Comparison of ENCODE assay signal across 21 cellular contexts in the genomic region with DNA sequence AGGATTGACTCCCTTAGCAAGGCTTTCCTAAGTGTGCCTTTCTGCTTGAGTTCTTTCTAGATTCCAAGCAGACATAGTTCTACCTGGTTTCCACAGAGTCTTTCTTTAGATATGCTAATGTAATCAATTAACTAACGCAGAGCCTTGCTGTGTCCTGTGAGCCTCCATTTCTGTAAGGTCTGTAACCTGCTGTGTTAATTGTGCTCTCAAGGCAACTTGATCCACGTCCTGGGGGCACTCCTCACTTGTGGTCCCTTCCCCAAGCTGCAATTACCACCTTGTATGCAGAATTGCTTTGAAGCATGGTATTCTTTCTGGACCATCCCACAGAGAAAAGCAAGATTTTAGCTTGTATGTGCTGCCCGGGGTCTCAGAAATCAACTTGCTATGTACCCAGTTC. TPM values are rescaled to one million over a fixed set of nuclear protein-coding genes. Genes with fewer than 3 reads are reported as not detected.
"Had no signal": no experiment of that assay in that cellular context is flagged by ENCODE, and none has a peak within 500 bp of the region (broad histone marks: within the 10 kb centered on the region; RNA-seq: fewer than 3 reads in every experiment).

No MANE protein-coding gene starts in this region.

- H3K4me3 Mint-ChIP-seq: activated B cell treated with CpG ODN at 0.5 μM for 24 hours; activated CD4-positive, alpha-beta T cell treated with anti-CD3 and anti-CD28 coated beads, Interleukin-2, amount 10 ng/mL, durations not matched to agents 24 days and 14 days; activated naive CD4-positive, alpha-beta T cell treated with anti-CD3 and anti-CD28 coated beads for 36 hours; activated T-helper 17 cell treated with anti-CD3 and anti-CD28 coated beads, Interleukin-2, amount 50 U/mL, for 72 hours; immature natural killer cell; naive thymus-derived CD8-positive, alpha-beta T cell; stimulated activated naive B cell treated with anti-CD40 and anti-IgM and Interleukin-4, amounts not matched to agents 10 μg/mL and 1 μg/mL and 100 μg/mL, for 72 hours had no signal

- ATAC-seq: activated T-helper 17 cell treated with anti-CD3 and anti-CD28 coated beads, Interleukin-2, amount 50 U/mL, for 72 hours; gastrocnemius medialis; heart right ventricle; left cardiac atrium; naive thymus-derived CD8-positive, alpha-beta T cell; psoas muscle; sciatic nerve; stimulated activated naive B cell treated with anti-CD40 and anti-IgM and Interleukin-4, amounts not matched to agents 10 μg/mL and 1 μg/mL and 100 μg/mL, for 72 hours had no signal

- H3K4me1 ChIP-seq: colonic mucosa, gastrocnemius medialis, psoas muscle, spleen had no signal

- H3K27ac ChIP-seq: colonic mucosa, epithelial cell of prostate, gastrocnemius medialis, heart right ventricle, psoas muscle, spleen, transverse colon had no signal

- H3K9me3 Mint-ChIP-seq: activated CD4-positive, alpha-beta T cell treated with anti-CD3 and anti-CD28 coated beads, Interleukin-2, amount 10 ng/mL, durations not matched to agents 24 days and 14 days; activated T-helper 17 cell treated with anti-CD3 and anti-CD28 coated beads, Interleukin-2, amount 50 U/mL, for 72 hours had no signal

- H3K4me3 ChIP-seq: colonic mucosa, gastrocnemius medialis, heart right ventricle, psoas muscle, spleen, transverse colon had no signal

- H3K4me1 Mint-ChIP-seq: activated B cell treated with CpG ODN at 0.5 μM for 24 hours; activated CD4-positive, alpha-beta T cell treated with anti-CD3 and anti-CD28 coated beads, Interleukin-2, amount 10 ng/mL, durations not matched to agents 24 days and 14 days; activated T-helper 17 cell treated with anti-CD3 and anti-CD28 coated beads, Interleukin-2, amount 50 U/mL, for 72 hours; immature natural killer cell; naive thymus-derived CD8-positive, alpha-beta T cell; stimulated activated naive B cell treated with anti-CD40 and anti-IgM and Interleukin-4, amounts not matched to agents 10 μg/mL and 1 μg/mL and 100 μg/mL, for 72 hours had no signal

- H3K27me3 ChIP-seq: colonic mucosa, gastrocnemius medialis, transverse colon had no signal

- H3K36me3 Mint-ChIP-seq: immature natural killer cell had no signal

- H3K27ac Mint-ChIP-seq: activated B cell treated with CpG ODN at 0.5 μM for 24 hours; activated CD4-positive, alpha-beta T cell treated with anti-CD3 and anti-CD28 coated beads, Interleukin-2, amount 10 ng/mL, durations not matched to agents 24 days and 14 days; activated naive CD4-positive, alpha-beta T cell treated with anti-CD3 and anti-CD28 coated beads for 36 hours; activated T-helper 17 cell treated with anti-CD3 and anti-CD28 coated beads, Interleukin-2, amount 50 U/mL, for 72 hours; immature natural killer cell; stimulated activated naive B cell treated with anti-CD40 and anti-IgM and Interleukin-4, amounts not matched to agents 10 μg/mL and 1 μg/mL and 100 μg/mL, for 72 hours had no signal

- H3K9me3 ChIP-seq: colonic mucosa, gastrocnemius medialis, psoas muscle had no signal

- DNase-seq: activated B cell treated with CpG ODN at 0.5 μM for 24 hours; activated CD4-positive, alpha-beta T cell treated with anti-CD3 and anti-CD28 coated beads, Interleukin-2, amount 10 ng/mL, durations not matched to agents 24 days and 14 days; activated naive CD4-positive, alpha-beta T cell treated with anti-CD3 and anti-CD28 coated beads for 36 hours; activated T-cell treated with anti-CD3 and anti-CD28 coated beads for 4 hours; colonic mucosa; effector memory CD4-positive, alpha-beta T cell; gastrocnemius medialis; heart right ventricle; immature natural killer cell; left cardiac atrium; naive thymus-derived CD8-positive, alpha-beta T cell; psoas muscle; spleen; stimulated activated CD4-positive, alpha-beta T cell treated with anti-CD3 and anti-CD28 coated beads, Interleukin-1b, Interleukin-23, amount 100 ng/mL, for 48 hours; stimulated activated naive B cell treated with anti-CD40 and anti-IgM and Interleukin-4, amounts not matched to agents 10 μg/mL and 1 μg/mL and 100 μg/mL, for 72 hours; substantia nigra; transverse colon had no signal

- H3K36me3 ChIP-seq: colonic mucosa, gastrocnemius medialis, heart right ventricle, spleen, transverse colon had no signal

RNA-seq across cellular contexts. Expression of a gene that starts 29.5 kb away (rescaled TPM):
- total RNA-seq: activated B cell treated with CpG ODN at 0.5 μM for 24 hours; activated CD4-positive, alpha-beta T cell treated with anti-CD3 and anti-CD28 coated beads, Interleukin-2, amount 10 ng/mL, durations not matched to agents 24 days and 14 days; activated CD8-positive, alpha-beta memory T cell treated with anti-CD3 and anti-CD28 coated beads for 36 hours; activated naive CD4-positive, alpha-beta T cell treated with anti-CD3 and anti-CD28 coated beads for 36 hours; naive thymus-derived CD8-positive, alpha-beta T cell had no signal
